In genomic region chr6:69768664-69769063, GRCh38 we compare ENCODE assay signal across 15 cellular contexts. TPM values are rescaled to one million over a fixed set of nuclear protein-coding genes. Genes with fewer than 3 reads are reported as not detected.
A peak's percentile ranks its signal among the peaks of the same experiment; 100 is the strongest.
DNase-seq lines count a peak whose midpoint lies in the region; FAIRE-seq and TF ChIP-seq lines count a peak whose summit lies in the region.
"Had no signal": no experiment of that assay in that cellular context is flagged by ENCODE, and none has a peak within 500 bp of the region (broad histone marks: within the 10 kb centered on the region; RNA-seq: fewer than 3 reads in every experiment).

No MANE protein-coding gene starts in this region.

- H3K4me3 ChIP-seq in SK-N-MC (no peak overlapping the region), transverse colon (no peak overlapping the region)
- H3K4me3 ChIP-seq in CD4-positive, alpha-beta memory T cell (ENCODE audit: low read length in 2 of 2) = no peak overlapping the region
- H3K4me3 ChIP-seq: esophagus muscularis mucosa, GM12878, spleen had no signal

- TF ChIP-seq CTCF in transverse colon (IDR thresholded peaks at IDR 0.05) = no peak

- H3K27ac ChIP-seq in SK-N-MC (peak overlapping the region; percentile 6; the same call in 1 of the 2 replicates), transverse colon (no peak overlapping the region)
- no peak overlapping the region for H3K27ac ChIP-seq in CD4-positive, alpha-beta memory T cell (ENCODE audit: low read depth, low read length)
- H3K27ac ChIP-seq: esophagus muscularis mucosa, neutrophil, spleen had no signal

- FAIRE-seq in A204.1 (lab: Jason Lieb, UNC) (peak; percentile 90), islet of Langerhans (lab: Jason Lieb, UNC) (peak; percentile 66)
- FAIRE-seq: HTR-8/SVneo had no signal

- H3K4me1 ChIP-seq in transverse colon = no peaks in the 10 kb centered on the region
- H3K4me1 ChIP-seq in CD4-positive, alpha-beta memory T cell (ENCODE audit: insufficient read depth, low read length) = no peaks in the 10 kb centered on the region
- H3K4me1 ChIP-seq: spleen had no signal

- H3K4me1 Mint-ChIP-seq in CD4-positive, alpha-beta memory T cell = peaks cover 30 to 46% (median 39%) of the 10 kb centered on the region in 4 donors

- peaks cover 43 to 56% of the 10 kb centered on the region in 2 donors for H3K36me3 Mint-ChIP-seq in CD4-positive, alpha-beta memory T cell

- H3K4me3 Mint-ChIP-seq in CD4-positive, alpha-beta memory T cell = no peak overlapping the region
- H3K4me3 Mint-ChIP-seq: activated naive CD8-positive, alpha-beta T cell treated with anti-CD3 and anti-CD28 coated beads, Interleukin-2, amount 10 ng/mL, durations not matched to agents 7 days and 5 days had no signal

- H3K27me3 Mint-ChIP-seq in CD4-positive, alpha-beta memory T cell = no peaks in the 10 kb centered on the region
- H3K27me3 Mint-ChIP-seq: activated naive CD8-positive, alpha-beta T cell treated with anti-CD3 and anti-CD28 coated beads, Interleukin-2, amount 10 ng/mL, durations not matched to agents 7 days and 5 days had no signal

- TF ChIP-seq POLR2A in transverse colon (IDR thresholded peaks at IDR 0.05) = no peak

- POLR2A ChIA-PET in CD4-positive, alpha-beta memory T cell (lab: Charles Lee; ENCODE audit: partially characterized antibody) = no interaction called here

- peaks cover 73% of the 10 kb centered on the region for H3K36me3 ChIP-seq in SK-N-MC (ENCODE audit: insufficient read depth, low read length)
- H3K36me3 ChIP-seq in transverse colon = no peaks in the 10 kb centered on the region
- H3K36me3 ChIP-seq in CD4-positive, alpha-beta memory T cell (ENCODE audit: insufficient read depth, low read length) = no peaks in the 10 kb centered on the region
- H3K36me3 ChIP-seq: esophagus muscularis mucosa had no signal

- H3K9me3 ChIP-seq in SK-N-MC (ENCODE audit: low read depth, low read length) = peaks cover 38% of the 10 kb centered on the region
- no peaks in the 10 kb centered on the region for H3K9me3 ChIP-seq in transverse colon
- H3K9me3 ChIP-seq in CD4-positive, alpha-beta memory T cell (ENCODE audit: control insufficient read depth in 1 of 2, low read length in 2 of 2) = no peaks in the 10 kb centered on the region
- H3K9me3 ChIP-seq: esophagus muscularis mucosa, neutrophil had no signal

- intact Hi-C loops in transverse colon (cut with DNase I; ENCODE audit: low total_unique reads) = no loop called here
- intact Hi-C loops in CD4-positive, alpha-beta memory T cell (cut with micrococcal nuclease) = no loop called here

- peak; percentile 26 for DNase-seq in ELR (ENCODE audit: low read depth)
- DNase-seq in SK-N-MC (ENCODE audit: low read depth, low spot score) = no peak
- DNase-seq in ureter (ENCODE audit: low spot score) = no peak
- DNase-seq in transverse colon = no peak
- no peak for DNase-seq in NOMO-1 treated with DMSO at 0.1 percent for 48 hours (lab: John Stamatoyannopoulos, UW; ENCODE audit: unreplicated experiment)
- DNase-seq in CD4-positive, alpha-beta memory T cell = no peak
- DNase-seq: activated CD4-positive, CD25-positive, alpha-beta regulatory T cell treated with anti-CD3 and anti-CD28 coated beads, Interleukin-2, amount 50 U/mL, for 72 hours; activated naive CD8-positive, alpha-beta T cell treated with anti-CD3 and anti-CD28 coated beads, Interleukin-2, amount 10 ng/mL, durations not matched to agents 7 days and 5 days; spleen had no signal

- peaks cover 0 to 7% (median 0%) of the 10 kb centered on the region in 8 donors for H3K9me3 Mint-ChIP-seq in CD4-positive, alpha-beta memory T cell
- H3K9me3 Mint-ChIP-seq: activated naive CD8-positive, alpha-beta T cell treated with anti-CD3 and anti-CD28 coated beads, Interleukin-2, amount 10 ng/mL, durations not matched to agents 7 days and 5 days had no signal

- TF ChIP-seq EP300 in transverse colon (IDR thresholded peaks at IDR 0.05; ENCODE audit: low read depth) = no peak

- H3K27ac Mint-ChIP-seq in CD4-positive, alpha-beta memory T cell = peak overlapping the region in 1 of 7 donors; percentile 4
- H3K27ac Mint-ChIP-seq: activated naive CD8-positive, alpha-beta T cell treated with anti-CD3 and anti-CD28 coated beads, Interleukin-2, amount 10 ng/mL, durations not matched to agents 7 days and 5 days had no signal

- CTCF ChIA-PET in CD4-positive, alpha-beta memory T cell (lab: Charles Lee; ENCODE audit: partially characterized antibody) = interaction anchor here (1.0 kb wide), 1 partner anchor 29 kb away, joined by 4 read pairs; no protein-coding TSS in a partner anchor

- in situ Hi-C loops in transverse colon (cut with MboI; ENCODE audit: low pct_ligation_motif_present in 1 of 4, low pct_unique_long_range_greater_than_20kb in 1 of 4, low sequenced_read_pairs in 3 of 4) = no loop called here

- H3K9ac ChIP-seq in SK-N-MC (ENCODE audit: insufficient read length) = no peak overlapping the region

- H3K27me3 ChIP-seq in transverse colon = no peaks in the 10 kb centered on the region
- no peaks in the 10 kb centered on the region for H3K27me3 ChIP-seq in CD4-positive, alpha-beta memory T cell (ENCODE audit: insufficient read depth, low read length)
- H3K27me3 ChIP-seq: esophagus muscularis mucosa, neutrophil, spleen had no signal

RNA-seq across cellular contexts. Expression of gene LMBRD1, which starts 28.1 kb away (rescaled TPM):
- 66.0 TPM for total RNA-seq in ureter
- total RNA-seq in transverse colon = 10 to 100 TPM; 35.5 to 89.8 (median 70.7) TPM
- total RNA-seq in CD4-positive, alpha-beta memory T cell = 10 to 100 TPM; 53.8 to 55.7 TPM
- polyA plus RNA-seq in CD4-positive, alpha-beta memory T cell = 10 to 100 TPM; 54.7 to 61.5 TPM
